ENCODE assay signal across 10 cellular contexts in genomic region chr18:76564636-76565237, GRCh38.
DNase-seq lines count a peak whose midpoint lies in the region; ATAC-seq and TF ChIP-seq lines count a peak whose summit lies in the region.
"Had no signal": no experiment of that assay in that cellular context is flagged by ENCODE, and none has a peak within 500 bp of the region (broad histone marks: within the 10 kb centered on the region; RNA-seq: fewer than 3 reads in every experiment).

No MANE protein-coding gene starts in this region.

- H3K4me1 ChIP-seq in HUES48 (ENCODE audit: control insufficient read depth, insufficient read depth, low read length) (peaks cover 15% of the 10 kb centered on the region), body of pancreas (peaks cover 5% of the 10 kb centered on the region), skeletal muscle tissue (ENCODE audit: control insufficient read depth in 3 of 3, insufficient read depth in 3 of 3, low read length in 3 of 3) (peaks cover 8 to 16% (median 15%) of the 10 kb centered on the region in 3 donors)

- H3K9me3 ChIP-seq in HUES48 (ENCODE audit: control insufficient read depth, insufficient read depth, low read length) = no peaks in the 10 kb centered on the region
- H3K9me3 ChIP-seq in body of pancreas = no peaks in the 10 kb centered on the region
- no peaks in the 10 kb centered on the region for H3K9me3 ChIP-seq in skeletal muscle tissue (ENCODE audit: control insufficient read depth in 3 of 3, low read length in 3 of 3)

- intact Hi-C loops in body of pancreas (cut with DNase I) = no loop called here

- WGBS in body of pancreas, 2 donors = 17 to 20% methylated on average over 4 of the region's 4 CpGs

- H3K27me3 ChIP-seq in HUES48 (ENCODE audit: control insufficient read depth, insufficient read depth, low read length) (no peaks in the 10 kb centered on the region), body of pancreas (no peaks in the 10 kb centered on the region), skeletal muscle tissue (ENCODE audit: control insufficient read depth in 3 of 3, insufficient read depth in 3 of 3, low read length in 3 of 3) (no peaks in the 10 kb centered on the region)

- H3K4me3 ChIP-seq in HUES48 (ENCODE audit: low read depth, low read length) (peak overlapping the region; percentile 50; the same call in 1 of the 2 replicates), body of pancreas (no peak overlapping the region), skeletal muscle tissue (ENCODE audit: low read length in 3 of 3) (peak overlapping the region; percentile 9 to 85 (median 75))

- H3K27ac ChIP-seq in HUES48 (ENCODE audit: low read depth, low read length) (peak overlapping the region; percentile 39), body of pancreas (peak overlapping the region in 2 of 4 donors; percentile 68 to 78), skeletal muscle tissue (ENCODE audit: low read depth, low read length) (peak overlapping the region; percentile 57)

- no peak overlapping the region for H3K9ac ChIP-seq in HUES48 (ENCODE audit: low read depth, low read length)
- peak overlapping the region in 1 of 3 donors; percentile 47 for H3K9ac ChIP-seq in skeletal muscle tissue (ENCODE audit: low read depth in 1 of 3, low read length in 3 of 3)

- TF ChIP-seq CTCF in body of pancreas (IDR thresholded peaks at IDR 0.05) = no peak

- H3K36me3 ChIP-seq in HUES48 (ENCODE audit: control insufficient read depth, insufficient read depth, low read length) (no peaks in the 10 kb centered on the region), body of pancreas (replicated peaks in 1 of 2; ENCODE audit: insufficient read depth in 1 of 2, low read depth in 2 of 2) (no peaks in the 10 kb centered on the region), skeletal muscle tissue (ENCODE audit: control insufficient read depth in 3 of 3, insufficient read depth in 3 of 3, low read length in 3 of 3) (no peaks in the 10 kb centered on the region)

- DNase-seq in body of pancreas (no peak), kidney glomerular epithelial cell (lab: John Stamatoyannopoulos, UW) (peak; percentile 39)
- DNase-seq in stimulated activated CD4-positive, alpha-beta T cell treated with anti-CD3 and anti-CD28 coated beads, Interleukin-2, amount 100 ng/mL, for 24 hours = no peak
- no peak for DNase-seq in activated effector memory CD4-positive, alpha-beta T cell treated with anti-CD3 and anti-CD28 coated beads, Interleukin-2, amount 50 U/mL, for 16 hours
- DNase-seq: NCI-H2081 treated with DMSO at 0.1 percent for 48 hours; stimulated activated naive CD4-positive, alpha-beta T cell treated with Interleukin-2 at 50 U/mL for 16 hours had no signal

- TF ChIP-seq POLR2A in body of pancreas (IDR thresholded peaks at IDR 0.05) = no peak

- ATAC-seq in body of pancreas = peak; percentile 26
- no peak for ATAC-seq in HG02840 (IDR thresholded peaks at IDR 0.05; ENCODE audit: low FRiP score, unreplicated experiment)
- ATAC-seq in GM18909 (IDR thresholded peaks at IDR 0.05; ENCODE audit: poor library complexity, unreplicated experiment) = no peak

Comparison
In these comparisons a context has a peak if more than half of its experiments do, and no peak if none do; other contexts are left out.
1. H3K4me3 ChIP-seq: peak in HUES48 (single experiment) and skeletal muscle tissue (3 of 3); none in body of pancreas (0 of 2).